8 cellular contexts compared by ENCODE assay signal in genomic region chr1:37561794-37562132, GRCh38. TPM values are rescaled to one million over a fixed set of nuclear protein-coding genes. Genes with fewer than 3 reads are reported as not detected.
DNase-seq lines count a peak whose midpoint lies in the region; ATAC-seq, FAIRE-seq and TF ChIP-seq lines count a peak whose summit lies in the region.

No MANE protein-coding gene starts in this region.

- FAIRE-seq in GM18507 (lab: Jason Lieb, UNC): peak; percentile 36

- no peak overlapping the region for H3K23ac ChIP-seq in neuronal stem cell (ENCODE audit: low read depth, low read length, poor library complexity)

- no peak overlapping the region for H3K27ac ChIP-seq in SK-N-SH (ENCODE audit: low read depth in 2 of 2, low read length in 1 of 2)
- H3K27ac ChIP-seq in neutrophil: no peak overlapping the region
- no peak overlapping the region for H3K27ac ChIP-seq in neuronal stem cell (replicated peaks; ENCODE audit: low read length)

- H3K27me3 ChIP-seq in SK-N-SH (ENCODE audit: insufficient read depth) (no peaks in the 10 kb centered on the region), neutrophil (peaks cover 2% of the 10 kb centered on the region), neuronal stem cell (ENCODE audit: control insufficient read depth in 3 of 3, insufficient read depth in 3 of 3, low read depth in 1 of 3, low read length in 3 of 3) (no peaks in the 10 kb centered on the region)

- H3K4me2 ChIP-seq in SK-N-SH (no peak overlapping the region), neuronal stem cell (ENCODE audit: insufficient read depth, low read length, poor library complexity, severe bottlenecking) (no peak overlapping the region)

- TF ChIP-seq CTCF in SK-N-SH (IDR thresholded peaks at IDR 0.05): peak; percentile 75
- peak; percentile 64 for TF ChIP-seq CTCF in cardiac fibroblast (IDR thresholded peaks at IDR 0.05; ENCODE audit: low read depth, low read length)
- TF ChIP-seq CTCF in neutrophil (IDR thresholded peaks at IDR 0.05): peak; percentile 12

- peak; percentile 69 for TF ChIP-seq RAD21 in SK-N-SH (IDR thresholded peaks at IDR 0.05; ENCODE audit: low read length)

- H3K4me3 ChIP-seq in SK-N-SH (ENCODE audit: low read depth in 2 of 2, low read length in 1 of 2) (no peak overlapping the region), cardiac fibroblast (replicated peaks in 1 of 2; ENCODE audit: low read depth in 2 of 2, low read length in 2 of 2) (no peak overlapping the region), neutrophil (ENCODE audit: low read depth in 1 of 2, low read length in 1 of 2) (no peak overlapping the region), neuronal stem cell (ENCODE audit: low read length in 2 of 2) (no peak overlapping the region)

- POLR2A ChIA-PET in SK-N-SH (lab: Yijun Ruan, JAX): no interaction called here

- CTCF ChIA-PET in SK-N-SH (lab: Yijun Ruan, JAX): interaction anchor here (0.8 to 1.6 kb wide), 9 partner anchors 10 to 121 kb away, joined by 3 to 6 read pairs (median 4); no protein-coding TSS in a partner anchor

- no peak overlapping the region for H3K14ac ChIP-seq in neuronal stem cell (ENCODE audit: low read length)

- H3K4me1 ChIP-seq in SK-N-SH (ENCODE audit: control insufficient read depth in 1 of 2, insufficient read depth in 2 of 2, low read depth in 1 of 2, low read length in 1 of 2) (peaks cover 0 to 9% of the 10 kb centered on the region in 2 experiments; a peak in 1 of 4 replicates), neutrophil (ENCODE audit: control insufficient read depth in 1 of 2, insufficient read depth in 1 of 2, low read depth in 1 of 2, low read length in 1 of 2) (peaks cover 0 to 1% of the 10 kb centered on the region in 2 experiments), neuronal stem cell (ENCODE audit: control insufficient read depth in 2 of 2, insufficient read depth in 1 of 2, low read depth in 1 of 2, low read length in 2 of 2) (peaks cover 4 to 8% of the 10 kb centered on the region in 2 donors)

- no peaks in the 10 kb centered on the region for H3K9me3 ChIP-seq in SK-N-SH
- no peaks in the 10 kb centered on the region for H3K9me3 ChIP-seq in neutrophil
- no peaks in the 10 kb centered on the region for H3K9me3 ChIP-seq in neuronal stem cell (replicated peaks in 1 of 2; ENCODE audit: control insufficient read depth in 2 of 2, insufficient read depth in 1 of 2, low read depth in 1 of 2, low read length in 2 of 2)

- H2AFZ ChIP-seq in SK-N-SH (ENCODE audit: low read depth): no peak overlapping the region
- no peak overlapping the region for H2AFZ ChIP-seq in neuronal stem cell (ENCODE audit: low read length)

- no peak overlapping the region for H3K18ac ChIP-seq in neuronal stem cell (ENCODE audit: low read length)

- no peak overlapping the region for H4K91ac ChIP-seq in neuronal stem cell (ENCODE audit: low read depth, low read length, poor library complexity)

- no peak overlapping the region for H2AK5ac ChIP-seq in neuronal stem cell (ENCODE audit: low read depth, low read length)

- 64% methylated on average over 6 of the region's 7 CpGs for whole genome bisulfite sequencing in SK-N-SH (ENCODE audit: low lambda C conversion rate)
- no CpG with 5 or more reads among the region's 7 CpGs for WGBS in neuronal stem cell (ENCODE audit: extremely low coverage in 2 of 2, insufficient read length in 2 of 2, insufficient replicate concordance in 1 of 2), 2 donors

- peak; percentile 55 for DNase-seq in AG08395 (ENCODE audit: low spot score)
- DNase-seq in GM18507 (ENCODE audit: extremely low spot score, insufficient read length, low read depth): peak; percentile 29
- DNase-seq in SK-N-SH: peak; percentile 73
- DNase-seq in cardiac fibroblast (ENCODE audit: low read depth in 2 of 2): peak; percentile 29 to 60
- DNase-seq in neuronal stem cell (ENCODE audit: low spot score): no peak
- no peak for DNase-seq in medulla oblongata (ENCODE audit: extremely low spot score)

- peaks cover 29 to 37% of the 10 kb centered on the region in 2 experiments for H3K36me3 ChIP-seq in SK-N-SH (replicated peaks in 1 of 2; ENCODE audit: control insufficient read depth in 1 of 2, insufficient read depth in 2 of 2, low read length in 1 of 2)
- H3K36me3 ChIP-seq in neutrophil: peaks cover 25% of the 10 kb centered on the region
- peaks cover 30 to 59% of the 10 kb centered on the region in 2 donors for H3K36me3 ChIP-seq in neuronal stem cell (replicated peaks in 1 of 2; ENCODE audit: control insufficient read depth in 2 of 2, insufficient read depth in 2 of 2, low read length in 2 of 2)

- no peaks in the 10 kb centered on the region for H3K9me2 ChIP-seq in SK-N-SH

- H3K79me2 ChIP-seq in SK-N-SH (ENCODE audit: insufficient read depth): no peaks in the 10 kb centered on the region

- no peak overlapping the region for H2BK15ac ChIP-seq in neuronal stem cell (ENCODE audit: low read length)

- no peak overlapping the region for H2BK12ac ChIP-seq in neuronal stem cell (ENCODE audit: low read length)

- peaks cover 21% of the 10 kb centered on the region for H3F3A ChIP-seq in SK-N-SH (replicated peaks; ENCODE audit: insufficient read depth)

- H2BK120ac ChIP-seq in neuronal stem cell (ENCODE audit: low read depth, low read length): no peak overlapping the region

- H4K8ac ChIP-seq in neuronal stem cell (ENCODE audit: low read depth, low read length): no peak overlapping the region

- no peak overlapping the region for H2BK5ac ChIP-seq in neuronal stem cell (ENCODE audit: low read length)

- TF ChIP-seq EP300 in SK-N-SH (IDR thresholded peaks at IDR 0.05; ENCODE audit: borderline replicate concordance in 1 of 2, low read depth in 1 of 2, low read length in 1 of 2): no peak

- no peak for ATAC-seq in HG03196 (IDR thresholded peaks at IDR 0.05; ENCODE audit: unreplicated experiment)

- H3K9ac ChIP-seq in SK-N-SH (no peak overlapping the region), neuronal stem cell (ENCODE audit: low read depth, low read length, poor library complexity) (no peak overlapping the region)

- H4K20me1 ChIP-seq in SK-N-SH (ENCODE audit: insufficient read depth): no peaks in the 10 kb centered on the region

- H3K4ac ChIP-seq in neuronal stem cell (ENCODE audit: low read length): no peak overlapping the region

- H3K79me1 ChIP-seq in neuronal stem cell (ENCODE audit: low read depth, low read length): peaks cover 3% of the 10 kb centered on the region

TF ChIP-seq in SK-N-SH, 30 proteins besides CTCF, POLR2A, EP300 and RAD21 (continues in another document):
- TF ChIP-seq SIN3A (IDR thresholded peaks at IDR 0.05; ENCODE audit: borderline replicate concordance, low read depth, low read length) (no peak), CHD2 (IDR thresholded peaks at IDR 0.05; ENCODE audit: low read length, partially characterized antibody) (no peak), POLR2AphosphoS5 (IDR thresholded peaks at IDR 0.05; ENCODE audit: low read depth, low read length) (peak; percentile 29; the same call in 1 of the 2 replicates), REST (IDR thresholded peaks at IDR 0.05; ENCODE audit: low read depth, low read length) (no peak), MEF2A (IDR thresholded peaks at IDR 0.05; ENCODE audit: borderline replicate concordance, low read depth) (no peak), ELF1 (IDR thresholded peaks at IDR 0.05) (no peak), RXRA (IDR thresholded peaks at IDR 0.05; ENCODE audit: borderline replicate concordance, low read depth) (no peak), GABPA (IDR thresholded peaks at IDR 0.05; ENCODE audit: low read depth) (no peak), RCOR1 (IDR thresholded peaks at IDR 0.05; ENCODE audit: low read length) (peak; percentile 61; the same call in 1 of the 2 replicates), NFIC (IDR thresholded peaks at IDR 0.05; ENCODE audit: borderline replicate concordance) (no peak)

RNA-seq across cellular contexts. Expression of gene DNALI1, which starts 5.0 kb away (rescaled TPM):
- polyA plus RNA-seq in SK-N-SH (2012; rRNA removed): 16.5 and 17.4 TPM in 2 replicates
- 10.6 and 16.6 TPM in 2 replicates for polyA plus RNA-seq in SK-N-SH (2012; cell fraction: cytosol; rRNA removed)
- polyA plus RNA-seq in SK-N-SH (2012; cell fraction: nucleus; rRNA removed): 53.6 and 54.0 TPM in 2 replicates
- polyA plus RNA-seq in neuronal stem cell (2013, experiment 1 of 2): 42.8 TPM
- polyA plus RNA-seq in neuronal stem cell (2013, experiment 2 of 2): 40.9 TPM

RNA-seq across cellular contexts. Expression of gene SNIP1, which starts 7.7 kb away (rescaled TPM):
- 8.4 and 10.2 TPM in 2 replicates for polyA plus RNA-seq in SK-N-SH (2012; rRNA removed)
- polyA plus RNA-seq in SK-N-SH (2012; cell fraction: cytosol; rRNA removed): 7.8 and 8.2 TPM in 2 replicates
- polyA plus RNA-seq in SK-N-SH (2012; cell fraction: nucleus; rRNA removed): 17.1 and 23.1 TPM in 2 replicates
- 5.4 TPM for polyA plus RNA-seq in neuronal stem cell (2013, experiment 1 of 2)
- polyA plus RNA-seq in neuronal stem cell (2013, experiment 2 of 2): 6.2 TPM

RNA-seq across cellular contexts. Expression of gene GNL2, which starts 34.0 kb away (rescaled TPM):
- 37.6 and 43.7 TPM in 2 replicates for polyA plus RNA-seq in SK-N-SH (2012; rRNA removed)
- 36.9 and 49.6 TPM in 2 replicates for polyA plus RNA-seq in SK-N-SH (2012; cell fraction: cytosol; rRNA removed)
- polyA plus RNA-seq in SK-N-SH (2012; cell fraction: nucleus; rRNA removed): 53.7 and 98.1 TPM in 2 replicates
- 125 TPM for polyA plus RNA-seq in neuronal stem cell (2013, experiment 1 of 2)
- 124 TPM for polyA plus RNA-seq in neuronal stem cell (2013, experiment 2 of 2)

RNA-seq across cellular contexts. Expression of gene MEAF6, which starts 47.2 kb away (rescaled TPM):
- polyA plus RNA-seq in SK-N-SH (2012; rRNA removed): 47.2 and 60.5 TPM in 2 replicates
- 69.0 and 74.2 TPM in 2 replicates for polyA plus RNA-seq in SK-N-SH (2012; cell fraction: cytosol; rRNA removed)
- polyA plus RNA-seq in SK-N-SH (2012; cell fraction: nucleus; rRNA removed): 25.1 and 39.1 TPM in 2 replicates
- polyA plus RNA-seq in neuronal stem cell (2013, experiment 1 of 2): 64.9 TPM
- 65.6 TPM for polyA plus RNA-seq in neuronal stem cell (2013, experiment 2 of 2)

Comparison
In these comparisons a context has a peak if more than half of its experiments do, and no peak if none do; other contexts are left out.
1. DNase-seq: peak in AG08395 (single experiment), GM18507 (single experiment), SK-N-SH (single experiment) and cardiac fibroblast (2 of 2); none in neuronal stem cell (single experiment) and medulla oblongata (single experiment).
2. CTCF ChIP-seq: peak in every context shown above with its lines; median percentile 75 in SK-N-SH; 64 in cardiac fibroblast; 12 in neutrophil.